ENCODE assay signal across 1 cellular context in genomic region chr2:88100489-88100858, GRCh38.
TF ChIP-seq lines count a peak whose summit lies in the region.

No MANE protein-coding gene starts in this region.

TF ChIP-seq in liver, 16 proteins besides CTCF, POLR2A, EP300 and RAD21:
- TF ChIP-seq JUND (IDR thresholded peaks at IDR 0.05) (no peak), YY1 (IDR thresholded peaks at IDR 0.05) (no peak), HNF4A (conservative IDR thresholded peaks at IDR 0.05) (peak; percentile 58 to 64), ZBTB33 (IDR thresholded peaks at IDR 0.05) (no peak), SP1 (IDR thresholded peaks at IDR 0.05) (peak; percentile 74), FOXA1 (IDR thresholded peaks at IDR 0.05) (no peak), MAX (IDR thresholded peaks at IDR 0.05) (no peak), HNF4G (IDR thresholded peaks at IDR 0.05) (peak; percentile 20), REST (IDR thresholded peaks at IDR 0.05) (no peak), RXRA (IDR thresholded peaks at IDR 0.05) (peak; percentile 63 to 77), GABPA (IDR thresholded peaks at IDR 0.05 in 1 of 2, conservative IDR thresholded peaks at IDR 0.05 in 1 of 2) (no peak), FOXA2 (IDR thresholded peaks at IDR 0.05) (no peak), ATF3 (IDR thresholded peaks at IDR 0.05) (peak; percentile 5), EGR1 (IDR thresholded peaks at IDR 0.05; ENCODE audit: low read depth in 2 of 2) (no peak), TAF1 (conservative IDR thresholded peaks at IDR 0.05) (no peak), NR2F2 (IDR thresholded peaks at IDR 0.05) (no peak)
